In the genomic region with DNA sequence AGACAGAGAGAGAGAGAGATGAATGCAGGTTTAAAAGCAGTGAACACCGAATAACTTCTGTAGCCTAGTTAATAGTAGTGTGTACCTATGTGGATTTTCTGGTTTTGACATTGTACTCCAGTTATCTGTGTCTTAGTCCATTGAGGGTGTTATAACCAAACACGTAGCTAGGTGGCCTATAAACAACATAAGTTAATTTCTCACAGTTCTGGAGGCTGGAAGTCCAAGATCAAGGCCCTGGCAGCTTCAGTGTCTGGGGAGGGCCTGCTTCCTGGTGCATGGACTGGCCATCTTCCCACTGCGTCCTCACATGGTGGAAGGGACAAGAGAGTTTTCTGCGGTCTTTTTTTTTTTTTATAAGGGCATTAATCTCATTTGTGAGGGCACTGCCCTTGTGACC, we compare ENCODE assay signal across 15 cellular contexts. TPM values are rescaled to one million over a fixed set of nuclear protein-coding genes. Genes with fewer than 3 reads are reported as not detected.
DNase-seq lines count a peak whose midpoint lies in the region; ATAC-seq and TF ChIP-seq lines count a peak whose summit lies in the region.
"Had no signal": no experiment of that assay in that cellular context is flagged by ENCODE, and none has a peak within 500 bp of the region (broad histone marks: within the 10 kb centered on the region; RNA-seq: fewer than 3 reads in every experiment).

No MANE protein-coding gene starts in this region.

- intact Hi-C loops in mucosa of descending colon (cut with DNase I, micrococcal nuclease) (loop anchor here in 1 of 2 donors (2.0 kb wide), 1 partner anchor 97 kb away; no protein-coding TSS in a partner anchor), posterior vena cava (cut with DNase I) (loop anchor here in 1 of 2 donors (10.0 kb wide), 1 partner anchor 101 kb away; no protein-coding TSS in a partner anchor)

- H3K27ac ChIP-seq in Karpas-422 (ENCODE audit: low read length) (no peak overlapping the region), SU-DHL-6 (ENCODE audit: low read depth, low read length) (no peak overlapping the region)
- H3K27ac ChIP-seq: parathyroid adenoma had no signal

- peaks cover 6% of the 10 kb centered on the region; the same call in 1 of the 2 replicates for H3K9me3 ChIP-seq in Karpas-422 (ENCODE audit: low read length)
- peaks cover 6% of the 10 kb centered on the region; the same call in 1 of the 2 replicates for H3K9me3 ChIP-seq in SU-DHL-6 (ENCODE audit: insufficient read depth, low read length)
- peaks cover 4% of the 10 kb centered on the region for H3K9me3 ChIP-seq in mucosa of descending colon

- ATAC-seq in mucosa of descending colon: peak; percentile 47
- no peak for ATAC-seq in effector memory CD8-positive, alpha-beta T cell (replicated peaks)
- ATAC-seq: left ventricle myocardium superior, WTC11 had no signal

- H3K9me2 ChIP-seq in Karpas-422 (replicated peaks; ENCODE audit: insufficient read depth, low read length): no peaks in the 10 kb centered on the region
- H3K9me2 ChIP-seq in SU-DHL-6 (replicated peaks; ENCODE audit: insufficient read depth, low read length): no peaks in the 10 kb centered on the region

- DNase-seq in SIG-M5 treated with dmso at 0.1 percent for 504 hours (lab: John Stamatoyannopoulos, UW; ENCODE audit: unreplicated experiment) (peak; percentile 16), SIG-M5 (lab: John Stamatoyannopoulos, UW) (no peak), Karpas-422 (peak; percentile 58), mucosa of descending colon (no peak), posterior vena cava (ENCODE audit: low spot score) (no peak), hypothalamus (lab: John Stamatoyannopoulos, UW) (no peak)
- no peak for DNase-seq in effector memory CD8-positive, alpha-beta T cell
- DNase-seq: caudate nucleus; H9; left ventricle myocardium superior; stimulated activated CD4-positive, alpha-beta T cell treated with anti-CD3 and anti-CD28 coated beads, Interleukin-4, amount 100 ng/mL, for 1 hour had no signal

- H3K9me3 Mint-ChIP-seq in effector memory CD8-positive, alpha-beta T cell: peaks cover 2 to 13% of the 10 kb centered on the region in 2 donors

- H3K27ac Mint-ChIP-seq in effector memory CD8-positive, alpha-beta T cell: no peak overlapping the region
- H3K27ac Mint-ChIP-seq: H9, WTC11 had no signal

- no peaks in the 10 kb centered on the region for H3K79me2 ChIP-seq in Karpas-422 (ENCODE audit: low read length)
- no peaks in the 10 kb centered on the region for H3K79me2 ChIP-seq in SU-DHL-6 (ENCODE audit: insufficient read depth, low read length)
- H3K79me2 ChIP-seq: parathyroid adenoma had no signal

- H3K4me1 ChIP-seq in Karpas-422 (ENCODE audit: low read length) (no peaks in the 10 kb centered on the region), mucosa of descending colon (ENCODE audit: low read depth) (peaks cover 2% of the 10 kb centered on the region)
- H3K4me1 ChIP-seq: parathyroid adenoma had no signal

- peaks cover 5 to 10% of the 10 kb centered on the region in 2 donors for H3K4me1 Mint-ChIP-seq in effector memory CD8-positive, alpha-beta T cell (ENCODE audit: low read depth in 2 of 2)

- no peak overlapping the region for H3K4me2 ChIP-seq in Karpas-422 (ENCODE audit: low read depth, low read length, poor library complexity, severe bottlenecking)
- H3K4me2 ChIP-seq in SU-DHL-6 (ENCODE audit: low read depth, low read length, poor library complexity, severe bottlenecking): no peak overlapping the region

- H3K36me3 Mint-ChIP-seq in effector memory CD8-positive, alpha-beta T cell (ENCODE audit: insufficient read depth): no peaks in the 10 kb centered on the region

- H2AFZ ChIP-seq in Karpas-422 (ENCODE audit: low read length) (no peak overlapping the region), SU-DHL-6 (ENCODE audit: low read depth, low read length, severe bottlenecking) (no peak overlapping the region)
- H2AFZ ChIP-seq: parathyroid adenoma had no signal

- H3K36me3 ChIP-seq in Karpas-422 (ENCODE audit: insufficient read depth, low read length) (no peaks in the 10 kb centered on the region), SU-DHL-6 (ENCODE audit: low read length) (no peaks in the 10 kb centered on the region), mucosa of descending colon (ENCODE audit: low read depth) (no peaks in the 10 kb centered on the region)

- H3K4me3 Mint-ChIP-seq in effector memory CD8-positive, alpha-beta T cell: no peak overlapping the region
- H3K4me3 Mint-ChIP-seq: H9, WTC11 had no signal

- peak; percentile 15 for TF ChIP-seq CTCF in SU-DHL-6 (IDR thresholded peaks at IDR 0.05; ENCODE audit: insufficient read depth, low read length, poor library complexity, severe bottlenecking)
- TF ChIP-seq CTCF in mucosa of descending colon (IDR thresholded peaks at IDR 0.05): no peak

- no peaks in the 10 kb centered on the region for H3F3A ChIP-seq in SU-DHL-6 (ENCODE audit: insufficient read depth)

- H3K27me3 ChIP-seq in Karpas-422 (ENCODE audit: low read length) (no peaks in the 10 kb centered on the region), SU-DHL-6 (ENCODE audit: low read length) (no peaks in the 10 kb centered on the region)

- H3K27me3 Mint-ChIP-seq in effector memory CD8-positive, alpha-beta T cell: peaks cover 0 to 22% of the 10 kb centered on the region in 2 donors

- H3K9ac ChIP-seq in Karpas-422 (ENCODE audit: low read length): no peak overlapping the region
- no peak overlapping the region for H3K9ac ChIP-seq in SU-DHL-6 (ENCODE audit: low read length)
- H3K9ac ChIP-seq: parathyroid adenoma had no signal

- no peaks in the 10 kb centered on the region for H4K20me1 ChIP-seq in Karpas-422 (ENCODE audit: insufficient read depth, low read depth, low read length)
- no peaks in the 10 kb centered on the region for H4K20me1 ChIP-seq in SU-DHL-6 (ENCODE audit: low read depth, low read length)

- H3K4me3 ChIP-seq in Karpas-422 (ENCODE audit: low read length) (no peak overlapping the region), SU-DHL-6 (ENCODE audit: insufficient read depth, low read length, poor library complexity, severe bottlenecking) (no peak overlapping the region), mucosa of descending colon (no peak overlapping the region)

RNA-seq across cellular contexts. Expression of gene AOC1, which starts 23.5 kb away (rescaled TPM):
- not detected in 2 replicates for total RNA-seq in Karpas-422 (2014; rRNA removed; shearing (Covaris generic); ENCODE audit: low replicate concordance)
- 100 to 1,000 TPM; 249 to 756 (median 606) TPM for total RNA-seq in mucosa of descending colon
- under 1 TPM in 1 of 2 donors, not detected in 1; 0.46 TPM for total RNA-seq in posterior vena cava
- total RNA-seq: RPMI7951 had no signal

Comparison
In these comparisons a context has a peak if more than half of its experiments do, and no peak if none do; other contexts are left out.
1. DNase-seq: peak in SIG-M5 treated with dmso at 0.1 percent for 504 hours (single experiment) and Karpas-422 (single experiment); none in SIG-M5 (single experiment), mucosa of descending colon (0 of 3), effector memory CD8-positive, alpha-beta T cell (0 of 3), posterior vena cava (single experiment) and hypothalamus (0 of 51).
2. RNA of gene AOC1, which starts 23.5 kb away (total RNA-seq): 249 to 756 TPM in mucosa of descending colon; 0.46 TPM in posterior vena cava and not detected in Karpas-422; every median in the first group is over 100 times any median in the second.